1 cellular context compared by ENCODE assay signal in genomic region chr14:95561001-95561412, GRCh38.
A peak's percentile ranks its signal among the peaks of the same experiment; 100 is the strongest.
TF ChIP-seq lines count a peak whose summit lies in the region.

No MANE protein-coding gene starts in this region.

TF ChIP-seq in HEK293, 187 proteins besides CTCF, POLR2A, EP300 and RAD21 (continued from another document):
- TF ChIP-seq GLIS1 (tag by site-specific recombination; IDR thresholded peaks at IDR 0.05): peak; percentile 45; the same call in 1 of the 2 replicates
- TF ChIP-seq ZNF394 (tag by site-specific recombination; IDR thresholded peaks at IDR 0.05; ENCODE audit: borderline replicate concordance): no peak
- no peak for TF ChIP-seq ZBTB10 (tag by site-specific recombination; IDR thresholded peaks at IDR 0.05)
- TF ChIP-seq ZNF24 (tag by site-specific recombination; IDR thresholded peaks at IDR 0.05): no peak
- TF ChIP-seq ZNF302 (tag by site-specific recombination; IDR thresholded peaks at IDR 0.05; ENCODE audit: low read depth): no peak
- TF ChIP-seq YY1 (tag by site-specific recombination; IDR thresholded peaks at IDR 0.05): no peak
- TF ChIP-seq KLF17 (tag by site-specific recombination; IDR thresholded peaks at IDR 0.05): no peak
- no peak for TF ChIP-seq ZNF311 (tag by site-specific recombination; IDR thresholded peaks at IDR 0.05; ENCODE audit: borderline replicate concordance)
- no peak for TF ChIP-seq ZNF266 (tag by site-specific recombination; IDR thresholded peaks at IDR 0.05; ENCODE audit: low read depth)
- no peak for TF ChIP-seq ZNF596 (tag by site-specific recombination; IDR thresholded peaks at IDR 0.05)
- TF ChIP-seq ZNF837 (tag by site-specific recombination; IDR thresholded peaks at IDR 0.05): no peak
- TF ChIP-seq ZNF175 (tag by site-specific recombination; IDR thresholded peaks at IDR 0.05): no peak
- TF ChIP-seq ZNF2 (tag by site-specific recombination; IDR thresholded peaks at IDR 0.05): peak; percentile 74
- TF ChIP-seq ZNF670 (tag by site-specific recombination; IDR thresholded peaks at IDR 0.05; ENCODE audit: low read depth): no peak
- TF ChIP-seq ZNF280C (tag by site-specific recombination; IDR thresholded peaks at IDR 0.05): no peak
- no peak for TF ChIP-seq ZSCAN18 (tag by site-specific recombination; IDR thresholded peaks at IDR 0.05)
- no peak for TF ChIP-seq ZNF274 (IDR thresholded peaks at IDR 0.05; ENCODE audit: low read length)
- TF ChIP-seq ZNF274 (tag by site-specific recombination; IDR thresholded peaks at IDR 0.05; ENCODE audit: borderline replicate concordance): no peak
- no peak for TF ChIP-seq ZIC2 (tag by site-specific recombination; IDR thresholded peaks at IDR 0.05)
- TF ChIP-seq ZNF561 (tag by site-specific recombination; IDR thresholded peaks at IDR 0.05; ENCODE audit: borderline replicate concordance): peak; percentile 32; the same call in 1 of the 2 replicates
- TF ChIP-seq ZNF658 (tag by site-specific recombination; IDR thresholded peaks at IDR 0.05): no peak
- peak; percentile 70; the same call in 1 of the 2 replicates for TF ChIP-seq ZBTB17 (tag by site-specific recombination; IDR thresholded peaks at IDR 0.05)
- no peak for TF ChIP-seq SP3 (tag by site-specific recombination; IDR thresholded peaks at IDR 0.05)
- TF ChIP-seq ZNF624 (tag by site-specific recombination; IDR thresholded peaks at IDR 0.05): no peak
- peak; percentile 57; the same call in 1 of the 2 replicates for TF ChIP-seq PRDM1 (tag by site-specific recombination; IDR thresholded peaks at IDR 0.05)
- peak; percentile 54; the same call in 1 of the 2 replicates for TF ChIP-seq ZEB2 (tag by site-specific recombination; IDR thresholded peaks at IDR 0.05)
- no peak for TF ChIP-seq FEZF1 (tag by site-specific recombination; IDR thresholded peaks at IDR 0.05)
